1 cellular context compared by ENCODE assay signal in the genomic region with DNA sequence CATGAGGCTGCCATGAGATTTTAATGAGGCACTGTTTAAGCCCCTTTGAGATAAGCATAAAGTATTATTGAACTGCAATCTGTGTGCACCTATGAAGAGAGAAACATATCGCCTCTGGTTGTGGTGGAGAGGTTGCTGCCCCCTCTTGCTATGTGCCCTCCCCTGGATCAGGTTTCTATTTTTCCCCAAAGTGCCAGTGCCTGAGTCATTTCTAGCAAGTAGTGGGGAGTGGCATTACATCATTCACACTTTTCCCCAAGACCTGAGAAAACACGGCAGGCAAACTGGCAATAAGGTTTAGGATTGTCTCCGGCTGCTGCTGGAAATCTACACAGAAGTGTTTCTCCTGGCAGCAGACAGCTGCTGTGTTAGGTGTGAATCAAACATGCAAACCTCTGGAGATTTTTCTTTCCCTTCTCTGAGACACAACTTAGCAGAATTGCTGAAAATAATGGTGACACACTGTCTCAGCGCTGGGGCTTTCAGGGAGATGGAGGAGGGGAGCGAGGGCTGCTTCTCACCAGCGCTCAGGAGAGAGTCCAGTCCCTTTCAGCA.
TF ChIP-seq lines count a peak whose summit lies in the region.

No MANE protein-coding gene starts in this region.

TF ChIP-seq in HEK293, 187 proteins besides CTCF, POLR2A, EP300 and RAD21 (continued from another document):
- TF ChIP-seq, protein P1, sequence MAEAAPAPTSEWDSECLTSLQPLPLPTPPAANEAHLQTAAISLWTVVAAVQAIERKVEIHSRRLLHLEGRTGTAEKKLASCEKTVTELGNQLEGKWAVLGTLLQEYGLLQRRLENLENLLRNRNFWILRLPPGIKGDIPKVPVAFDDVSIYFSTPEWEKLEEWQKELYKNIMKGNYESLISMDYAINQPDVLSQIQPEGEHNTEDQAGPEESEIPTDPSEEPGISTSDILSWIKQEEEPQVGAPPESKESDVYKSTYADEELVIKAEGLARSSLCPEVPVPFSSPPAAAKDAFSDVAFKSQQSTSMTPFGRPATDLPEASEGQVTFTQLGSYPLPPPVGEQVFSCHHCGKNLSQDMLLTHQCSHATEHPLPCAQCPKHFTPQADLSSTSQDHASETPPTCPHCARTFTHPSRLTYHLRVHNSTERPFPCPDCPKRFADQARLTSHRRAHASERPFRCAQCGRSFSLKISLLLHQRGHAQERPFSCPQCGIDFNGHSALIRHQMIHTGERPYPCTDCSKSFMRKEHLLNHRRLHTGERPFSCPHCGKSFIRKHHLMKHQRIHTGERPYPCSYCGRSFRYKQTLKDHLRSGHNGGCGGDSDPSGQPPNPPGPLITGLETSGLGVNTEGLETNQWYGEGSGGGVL (tag by site-specific recombination; IDR thresholded peaks at IDR 0.05), result peak; percentile 99
- no peak for TF ChIP-seq ZNF114 (tag by site-specific recombination; IDR thresholded peaks at IDR 0.05)
- peak; percentile 85 for TF ChIP-seq TRIM28 (IDR thresholded peaks at IDR 0.05; ENCODE audit: borderline replicate concordance, low read length)
- TF ChIP-seq ZNF830 (tag by site-specific recombination; IDR thresholded peaks at IDR 0.05; ENCODE audit: low read depth), result no peak
- TF ChIP-seq, protein P2, sequence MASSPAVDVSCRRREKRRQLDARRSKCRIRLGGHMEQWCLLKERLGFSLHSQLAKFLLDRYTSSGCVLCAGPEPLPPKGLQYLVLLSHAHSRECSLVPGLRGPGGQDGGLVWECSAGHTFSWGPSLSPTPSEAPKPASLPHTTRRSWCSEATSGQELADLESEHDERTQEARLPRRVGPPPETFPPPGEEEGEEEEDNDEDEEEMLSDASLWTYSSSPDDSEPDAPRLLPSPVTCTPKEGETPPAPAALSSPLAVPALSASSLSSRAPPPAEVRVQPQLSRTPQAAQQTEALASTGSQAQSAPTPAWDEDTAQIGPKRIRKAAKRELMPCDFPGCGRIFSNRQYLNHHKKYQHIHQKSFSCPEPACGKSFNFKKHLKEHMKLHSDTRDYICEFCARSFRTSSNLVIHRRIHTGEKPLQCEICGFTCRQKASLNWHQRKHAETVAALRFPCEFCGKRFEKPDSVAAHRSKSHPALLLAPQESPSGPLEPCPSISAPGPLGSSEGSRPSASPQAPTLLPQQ (tag by site-specific recombination; IDR thresholded peaks at IDR 0.05), result peak; percentile 70; the same call in 1 of the 2 replicates
- peak; percentile 97 for TF ChIP-seq MZF1 (tag by site-specific recombination; IDR thresholded peaks at IDR 0.05; ENCODE audit: borderline replicate concordance)
- TF ChIP-seq GLIS2 (tag by site-specific recombination; IDR thresholded peaks at IDR 0.05), result no peak; the same call in none of the 2 replicates
- TF ChIP-seq TCF7L2 (IDR thresholded peaks at IDR 0.05; ENCODE audit: borderline replicate concordance, low read depth, low read length), result no peak
- TF ChIP-seq, protein P3, sequence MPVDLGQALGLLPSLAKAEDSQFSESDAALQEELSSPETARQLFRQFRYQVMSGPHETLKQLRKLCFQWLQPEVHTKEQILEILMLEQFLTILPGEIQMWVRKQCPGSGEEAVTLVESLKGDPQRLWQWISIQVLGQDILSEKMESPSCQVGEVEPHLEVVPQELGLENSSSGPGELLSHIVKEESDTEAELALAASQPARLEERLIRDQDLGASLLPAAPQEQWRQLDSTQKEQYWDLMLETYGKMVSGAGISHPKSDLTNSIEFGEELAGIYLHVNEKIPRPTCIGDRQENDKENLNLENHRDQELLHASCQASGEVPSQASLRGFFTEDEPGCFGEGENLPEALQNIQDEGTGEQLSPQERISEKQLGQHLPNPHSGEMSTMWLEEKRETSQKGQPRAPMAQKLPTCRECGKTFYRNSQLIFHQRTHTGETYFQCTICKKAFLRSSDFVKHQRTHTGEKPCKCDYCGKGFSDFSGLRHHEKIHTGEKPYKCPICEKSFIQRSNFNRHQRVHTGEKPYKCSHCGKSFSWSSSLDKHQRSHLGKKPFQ (tag by site-specific recombination; IDR thresholded peaks at IDR 0.05), result peak; percentile 91
- TF ChIP-seq ZXDB (tag by site-specific recombination; IDR thresholded peaks at IDR 0.05), result peak; percentile 90
- TF ChIP-seq REPIN1 (tag by site-specific recombination; IDR thresholded peaks at IDR 0.05; ENCODE audit: low read depth), result no peak
- peak; percentile 87 for TF ChIP-seq ZBTB21 (tag by site-specific recombination; IDR thresholded peaks at IDR 0.05)
- no peak for TF ChIP-seq ZNF221 (tag by site-specific recombination; IDR thresholded peaks at IDR 0.05; ENCODE audit: borderline replicate concordance)
- TF ChIP-seq ZNF121 (tag by site-specific recombination; IDR thresholded peaks at IDR 0.05), result no peak
- TF ChIP-seq, protein P4, sequence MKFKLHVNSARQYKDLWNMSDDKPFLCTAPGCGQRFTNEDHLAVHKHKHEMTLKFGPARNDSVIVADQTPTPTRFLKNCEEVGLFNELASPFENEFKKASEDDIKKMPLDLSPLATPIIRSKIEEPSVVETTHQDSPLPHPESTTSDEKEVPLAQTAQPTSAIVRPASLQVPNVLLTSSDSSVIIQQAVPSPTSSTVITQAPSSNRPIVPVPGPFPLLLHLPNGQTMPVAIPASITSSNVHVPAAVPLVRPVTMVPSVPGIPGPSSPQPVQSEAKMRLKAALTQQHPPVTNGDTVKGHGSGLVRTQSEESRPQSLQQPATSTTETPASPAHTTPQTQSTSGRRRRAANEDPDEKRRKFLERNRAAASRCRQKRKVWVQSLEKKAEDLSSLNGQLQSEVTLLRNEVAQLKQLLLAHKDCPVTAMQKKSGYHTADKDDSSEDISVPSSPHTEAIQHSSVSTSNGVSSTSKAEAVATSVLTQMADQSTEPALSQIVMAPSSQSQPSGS (tag by site-specific recombination; IDR thresholded peaks at IDR 0.05; ENCODE audit: low read depth), result peak; percentile 96
- TF ChIP-seq ZNF169 (tag by site-specific recombination; IDR thresholded peaks at IDR 0.05), result no peak
- TF ChIP-seq KLF17 (tag by site-specific recombination; IDR thresholded peaks at IDR 0.05), result peak; percentile 79
- peak; percentile 94 for TF ChIP-seq KLF10 (tag by site-specific recombination; IDR thresholded peaks at IDR 0.05)
- TF ChIP-seq SCRT2 (tag by site-specific recombination; IDR thresholded peaks at IDR 0.05), result peak; percentile 84
- TF ChIP-seq, protein P5, sequence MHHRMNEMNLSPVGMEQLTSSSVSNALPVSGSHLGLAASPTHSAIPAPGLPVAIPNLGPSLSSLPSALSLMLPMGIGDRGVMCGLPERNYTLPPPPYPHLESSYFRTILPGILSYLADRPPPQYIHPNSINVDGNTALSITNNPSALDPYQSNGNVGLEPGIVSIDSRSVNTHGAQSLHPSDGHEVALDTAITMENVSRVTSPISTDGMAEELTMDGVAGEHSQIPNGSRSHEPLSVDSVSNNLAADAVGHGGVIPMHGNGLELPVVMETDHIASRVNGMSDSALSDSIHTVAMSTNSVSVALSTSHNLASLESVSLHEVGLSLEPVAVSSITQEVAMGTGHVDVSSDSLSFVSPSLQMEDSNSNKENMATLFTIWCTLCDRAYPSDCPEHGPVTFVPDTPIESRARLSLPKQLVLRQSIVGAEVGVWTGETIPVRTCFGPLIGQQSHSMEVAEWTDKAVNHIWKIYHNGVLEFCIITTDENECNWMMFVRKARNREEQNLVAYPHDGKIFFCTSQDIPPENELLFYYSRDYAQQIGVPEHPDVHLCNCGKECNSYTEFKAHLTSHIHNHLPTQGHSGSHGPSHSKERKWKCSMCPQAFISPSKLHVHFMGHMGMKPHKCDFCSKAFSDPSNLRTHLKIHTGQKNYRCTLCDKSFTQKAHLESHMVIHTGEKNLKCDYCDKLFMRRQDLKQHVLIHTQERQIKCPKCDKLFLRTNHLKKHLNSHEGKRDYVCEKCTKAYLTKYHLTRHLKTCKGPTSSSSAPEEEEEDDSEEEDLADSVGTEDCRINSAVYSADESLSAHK (tag by site-specific recombination; IDR thresholded peaks at IDR 0.05), result peak; percentile 89
